17 cellular contexts compared by ENCODE assay signal in genomic region chr7:137661634-137662033, GRCh38.
"Had no signal": no experiment of that assay in that cellular context is flagged by ENCODE, and none has a peak within 500 bp of the region (broad histone marks: within the 10 kb centered on the region; RNA-seq: fewer than 3 reads in every experiment).

No MANE protein-coding gene starts in this region.

- ATAC-seq: activated CD8-positive, alpha-beta memory T cell treated with anti-CD3 and anti-CD28 coated beads, Interleukin-2, amount 10 ng/mL, durations not matched to agents 7 days and 5 days; left lobe of liver; naive thymus-derived CD8-positive, alpha-beta T cell had no signal

- H3K9me3 ChIP-seq: esophagus squamous epithelium, right atrium auricular region, transverse colon, vagina had no signal

- DNase-seq: activated CD4-positive, alpha-beta memory T cell treated with anti-CD3 and anti-CD28 coated beads for 36 hours; activated CD8-positive, alpha-beta memory T cell treated with anti-CD3 and anti-CD28 coated beads, Interleukin-2, amount 10 ng/mL, durations not matched to agents 7 days and 5 days; activated naive CD4-positive, alpha-beta T cell treated with anti-CD3 and anti-CD28 coated beads, Interleukin-2, amount 10 ng/mL, durations not matched to agents 7 days and 5 days; activated T-cell treated with anti-CD3 and anti-CD28 coated beads, Interleukin-2, amount 50 U/mL, for 1 hour; dorsolateral prefrontal cortex; esophagus squamous epithelium; hypothalamus; naive thymus-derived CD8-positive, alpha-beta T cell; stimulated activated CD4-positive, alpha-beta T cell treated with anti-CD3 and anti-CD28 coated beads, Interleukin-4, amount 100 ng/mL, for 24 hours; stimulated activated naive CD4-positive, alpha-beta T cell treated with Interleukin-2 at 50 U/mL for 16 hours; substantia nigra; transverse colon had no signal

- H3K27me3 ChIP-seq: cardiac muscle cell, dorsolateral prefrontal cortex, esophagus squamous epithelium, right atrium auricular region, transverse colon, vagina had no signal

- H3K4me3 ChIP-seq: cardiac muscle cell, dorsolateral prefrontal cortex, esophagus squamous epithelium, right atrium auricular region, skin epidermis, transverse colon, vagina had no signal

- H3K36me3 ChIP-seq: cardiac muscle cell, esophagus squamous epithelium, right atrium auricular region, transverse colon, vagina had no signal

- H3K4me1 ChIP-seq: vagina had no signal
